ENCODE assay signal across 2 cellular contexts in genomic region chr22:45223304-45224117, GRCh38.
A peak's percentile ranks its signal among the peaks of the same experiment; 100 is the strongest.
TF ChIP-seq lines count a peak whose summit lies in the region.

No MANE protein-coding gene starts in this region.

TF ChIP-seq in HepG2, 621 proteins besides CTCF, POLR2A, EP300 and RAD21 (continues in another document):
- TF ChIP-seq ZNF572 (CRISPR knock-in tag; IDR thresholded peaks at IDR 0.05) (no peak), ZNF687 (CRISPR knock-in tag; IDR thresholded peaks at IDR 0.05) (no peak; the same call in 1 of the 2 replicates), ZUFSP (CRISPR knock-in tag; IDR thresholded peaks at IDR 0.05; ENCODE audit: borderline replicate concordance) (no peak), ZHX2 (IDR thresholded peaks at IDR 0.05; ENCODE audit: low read depth) (no peak), ZHX2 (CRISPR knock-in tag; IDR thresholded peaks at IDR 0.05; ENCODE audit: borderline replicate concordance) (no peak), IKZF4 (CRISPR knock-in tag; IDR thresholded peaks at IDR 0.05; ENCODE audit: borderline replicate concordance, low read depth, not compliant biosample characterization) (no peak), ZSCAN9 (CRISPR knock-in tag; IDR thresholded peaks at IDR 0.05; ENCODE audit: borderline replicate concordance) (peak; percentile 99), ZMYM4 (CRISPR knock-in tag; IDR thresholded peaks at IDR 0.05) (peak; percentile 39; the same call in 1 of the 2 replicates), TARDBP (CRISPR knock-in tag; IDR thresholded peaks at IDR 0.05) (no peak), ZNF598 (CRISPR knock-in tag; IDR thresholded peaks at IDR 0.05; ENCODE audit: borderline replicate concordance) (no peak)

TF ChIP-seq in WTC11, 78 proteins besides CTCF, POLR2A, EP300 and RAD21:
- TF ChIP-seq USF2 (CRISPR knock-in tag; IDR thresholded peaks at IDR 0.05) (peak; percentile 55), PRDM15 (CRISPR knock-in tag; IDR thresholded peaks at IDR 0.05) (no peak)
